ENCODE assay signal across 1 cellular context in the genomic region with DNA sequence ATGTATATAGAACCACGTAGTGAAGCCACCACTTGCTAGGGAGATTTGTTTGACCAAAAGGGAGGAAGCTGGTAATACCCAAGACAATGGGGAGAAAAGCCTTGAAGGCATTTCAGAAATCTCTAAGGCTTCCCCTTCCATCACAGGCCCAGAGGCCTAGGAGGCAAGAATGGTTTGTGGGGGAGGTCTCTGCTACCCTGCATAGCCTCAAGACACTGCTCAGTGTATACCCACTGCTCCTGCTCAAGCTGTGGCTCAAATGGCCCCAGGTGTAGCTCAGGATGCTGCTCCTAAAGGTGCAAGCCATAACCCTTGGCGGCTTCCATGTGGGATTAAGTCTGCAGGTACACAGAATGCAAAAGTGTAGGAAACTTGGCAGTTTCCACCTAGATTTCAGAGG.
TF ChIP-seq lines count a peak whose summit lies in the region.

No MANE protein-coding gene starts in this region.

TF ChIP-seq in HEK293, 187 proteins besides CTCF, POLR2A, EP300 and RAD21 (continued from another document):
- no peak for TF ChIP-seq PRDM10 (tag by site-specific recombination; IDR thresholded peaks at IDR 0.05)
- no peak for TF ChIP-seq ZNF350 (tag by site-specific recombination; IDR thresholded peaks at IDR 0.05)
- no peak for TF ChIP-seq ZNF354C (tag by site-specific recombination; IDR thresholded peaks at IDR 0.05; ENCODE audit: borderline replicate concordance, low read depth)
- no peak for TF ChIP-seq ZNF202 (tag by site-specific recombination; IDR thresholded peaks at IDR 0.05; ENCODE audit: borderline replicate concordance)
- no peak for TF ChIP-seq ZNF211 (tag by site-specific recombination; IDR thresholded peaks at IDR 0.05; ENCODE audit: low read depth)
- TF ChIP-seq ZNF585B (tag by site-specific recombination; IDR thresholded peaks at IDR 0.05) = peak; percentile 97
- TF ChIP-seq, protein P1, sequence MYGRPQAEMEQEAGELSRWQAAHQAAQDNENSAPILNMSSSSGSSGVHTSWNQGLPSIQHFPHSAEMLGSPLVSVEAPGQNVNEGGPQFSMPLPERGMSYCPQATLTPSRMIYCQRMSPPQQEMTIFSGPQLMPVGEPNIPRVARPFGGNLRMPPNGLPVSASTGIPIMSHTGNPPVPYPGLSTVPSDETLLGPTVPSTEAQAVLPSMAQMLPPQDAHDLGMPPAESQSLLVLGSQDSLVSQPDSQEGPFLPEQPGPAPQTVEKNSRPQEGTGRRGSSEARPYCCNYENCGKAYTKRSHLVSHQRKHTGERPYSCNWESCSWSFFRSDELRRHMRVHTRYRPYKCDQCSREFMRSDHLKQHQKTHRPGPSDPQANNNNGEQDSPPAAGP (tag by site-specific recombination; IDR thresholded peaks at IDR 0.05) = no peak
